Comparison of ENCODE assay signal across 1 cellular context in the genomic region with DNA sequence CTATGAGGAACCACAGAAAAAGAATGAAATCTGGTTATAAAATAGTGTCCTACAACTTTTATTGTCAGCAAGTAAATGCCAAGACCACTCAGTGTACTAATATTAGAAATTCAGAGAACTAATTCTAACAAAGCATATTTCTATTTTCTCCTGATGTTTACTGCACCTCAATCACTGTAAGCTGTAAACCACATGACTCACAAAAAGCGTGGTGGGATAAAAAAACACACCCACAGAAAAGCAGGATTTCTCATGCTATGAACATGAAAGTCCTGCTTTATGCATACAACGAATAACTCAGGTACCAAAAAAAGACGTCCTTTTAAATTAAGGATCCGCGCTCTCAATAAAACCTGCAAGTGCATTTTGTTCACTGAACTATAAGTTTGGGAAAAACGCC.
TF ChIP-seq lines count a peak whose summit lies in the region.

No MANE protein-coding gene starts in this region.

TF ChIP-seq in GM23338, 12 proteins besides CTCF, POLR2A, EP300 and RAD21 (continued from another document):
- TF ChIP-seq, protein P1, sequence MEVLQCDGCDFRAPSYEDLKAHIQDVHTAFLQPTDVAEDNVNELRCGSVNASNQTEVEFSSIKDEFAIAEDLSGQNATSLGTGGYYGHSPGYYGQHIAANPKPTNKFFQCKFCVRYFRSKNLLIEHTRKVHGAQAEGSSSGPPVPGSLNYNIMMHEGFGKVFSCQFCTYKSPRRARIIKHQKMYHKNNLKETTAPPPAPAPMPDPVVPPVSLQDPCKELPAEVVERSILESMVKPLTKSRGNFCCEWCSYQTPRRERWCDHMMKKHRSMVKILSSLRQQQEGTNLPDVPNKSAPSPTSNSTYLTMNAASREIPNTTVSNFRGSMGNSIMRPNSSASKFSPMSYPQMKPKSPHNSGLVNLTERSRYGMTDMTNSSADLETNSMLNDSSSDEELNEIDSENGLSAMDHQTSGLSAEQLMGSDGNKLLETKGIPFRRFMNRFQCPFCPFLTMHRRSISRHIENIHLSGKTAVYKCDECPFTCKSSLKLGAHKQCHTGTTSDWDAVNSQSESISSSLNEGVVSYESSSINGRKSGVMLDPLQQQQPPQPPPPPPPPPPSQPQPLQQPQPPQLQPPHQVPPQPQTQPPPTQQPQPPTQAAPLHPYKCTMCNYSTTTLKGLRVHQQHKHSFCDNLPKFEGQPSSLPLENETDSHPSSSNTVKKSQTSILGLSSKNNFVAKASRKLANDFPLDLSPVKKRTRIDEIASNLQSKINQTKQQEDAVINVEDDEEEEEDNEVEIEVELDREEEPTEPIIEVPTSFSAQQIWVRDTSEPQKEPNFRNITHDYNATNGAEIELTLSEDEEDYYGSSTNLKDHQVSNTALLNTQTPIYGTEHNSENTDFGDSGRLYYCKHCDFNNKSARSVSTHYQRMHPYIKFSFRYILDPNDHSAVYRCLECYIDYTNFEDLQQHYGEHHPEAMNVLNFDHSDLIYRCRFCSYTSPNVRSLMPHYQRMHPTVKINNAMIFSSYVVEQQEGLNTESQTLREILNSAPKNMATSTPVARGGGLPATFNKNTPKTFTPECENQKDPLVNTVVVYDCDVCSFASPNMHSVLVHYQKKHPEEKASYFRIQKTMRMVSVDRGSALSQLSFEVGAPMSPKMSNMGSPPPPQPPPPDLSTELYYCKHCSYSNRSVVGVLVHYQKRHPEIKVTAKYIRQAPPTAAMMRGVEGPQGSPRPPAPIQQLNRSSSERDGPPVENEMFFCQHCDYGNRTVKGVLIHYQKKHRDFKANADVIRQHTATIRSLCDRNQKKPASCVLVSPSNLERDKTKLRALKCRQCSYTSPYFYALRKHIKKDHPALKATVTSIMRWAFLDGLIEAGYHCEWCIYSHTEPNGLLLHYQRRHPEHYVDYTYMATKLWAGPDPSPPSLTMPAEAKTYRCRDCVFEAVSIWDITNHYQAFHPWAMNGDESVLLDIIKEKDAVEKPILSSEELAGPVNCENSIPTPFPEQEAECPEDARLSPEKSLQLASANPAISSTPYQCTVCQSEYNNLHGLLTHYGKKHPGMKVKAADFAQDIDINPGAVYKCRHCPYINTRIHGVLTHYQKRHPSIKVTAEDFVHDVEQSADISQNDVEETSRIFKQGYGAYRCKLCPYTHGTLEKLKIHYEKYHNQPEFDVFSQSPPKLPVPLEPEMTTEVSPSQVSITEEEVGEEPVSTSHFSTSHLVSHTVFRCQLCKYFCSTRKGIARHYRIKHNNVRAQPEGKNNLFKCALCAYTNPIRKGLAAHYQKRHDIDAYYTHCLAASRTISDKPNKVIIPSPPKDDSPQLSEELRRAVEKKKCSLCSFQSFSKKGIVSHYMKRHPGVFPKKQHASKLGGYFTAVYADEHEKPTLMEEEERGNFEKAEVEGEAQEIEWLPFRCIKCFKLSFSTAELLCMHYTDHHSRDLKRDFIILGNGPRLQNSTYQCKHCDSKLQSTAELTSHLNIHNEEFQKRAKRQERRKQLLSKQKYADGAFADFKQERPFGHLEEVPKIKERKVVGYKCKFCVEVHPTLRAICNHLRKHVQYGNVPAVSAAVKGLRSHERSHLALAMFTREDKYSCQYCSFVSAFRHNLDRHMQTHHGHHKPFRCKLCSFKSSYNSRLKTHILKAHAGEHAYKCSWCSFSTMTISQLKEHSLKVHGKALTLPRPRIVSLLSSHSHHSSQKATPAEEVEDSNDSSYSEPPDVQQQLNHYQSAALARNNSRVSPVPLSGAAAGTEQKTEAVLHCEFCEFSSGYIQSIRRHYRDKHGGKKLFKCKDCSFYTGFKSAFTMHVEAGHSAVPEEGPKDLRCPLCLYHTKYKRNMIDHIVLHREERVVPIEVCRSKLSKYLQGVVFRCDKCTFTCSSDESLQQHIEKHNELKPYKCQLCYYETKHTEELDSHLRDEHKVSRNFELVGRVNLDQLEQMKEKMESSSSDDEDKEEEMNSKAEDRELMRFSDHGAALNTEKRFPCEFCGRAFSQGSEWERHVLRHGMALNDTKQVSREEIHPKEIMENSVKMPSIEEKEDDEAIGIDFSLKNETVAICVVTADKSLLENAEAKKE (CRISPR knock-in tag; IDR thresholded peaks at IDR 0.05) = no peak
- TF ChIP-seq JUNB (IDR thresholded peaks at IDR 0.05; ENCODE audit: unreplicated experiment) (no peak), ZNF331 (CRISPR knock-in tag; IDR thresholded peaks at IDR 0.05; ENCODE audit: low read depth) (no peak), POLR2AphosphoS5 (IDR thresholded peaks at IDR 0.05; ENCODE audit: low read depth) (no peak)
- TF ChIP-seq, protein P2, sequence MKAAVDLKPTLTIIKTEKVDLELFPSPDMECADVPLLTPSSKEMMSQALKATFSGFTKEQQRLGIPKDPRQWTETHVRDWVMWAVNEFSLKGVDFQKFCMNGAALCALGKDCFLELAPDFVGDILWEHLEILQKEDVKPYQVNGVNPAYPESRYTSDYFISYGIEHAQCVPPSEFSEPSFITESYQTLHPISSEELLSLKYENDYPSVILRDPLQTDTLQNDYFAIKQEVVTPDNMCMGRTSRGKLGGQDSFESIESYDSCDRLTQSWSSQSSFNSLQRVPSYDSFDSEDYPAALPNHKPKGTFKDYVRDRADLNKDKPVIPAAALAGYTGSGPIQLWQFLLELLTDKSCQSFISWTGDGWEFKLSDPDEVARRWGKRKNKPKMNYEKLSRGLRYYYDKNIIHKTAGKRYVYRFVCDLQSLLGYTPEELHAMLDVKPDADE (IDR thresholded peaks at IDR 0.05) = no peak
